ENCODE assay signal across 8 cellular contexts in genomic region chr9:20624201-20625002, GRCh38. TPM values are rescaled to one million over a fixed set of nuclear protein-coding genes. Genes with fewer than 3 reads are reported as not detected.
DNase-seq lines count a peak whose midpoint lies in the region; ATAC-seq and TF ChIP-seq lines count a peak whose summit lies in the region.

No MANE protein-coding gene starts in this region.

- peaks cover 22% of the 10 kb centered on the region for H3K36me3 Mint-ChIP-seq in activated CD8-positive, alpha-beta T cell treated with anti-CD3 and anti-CD28 coated beads, Interleukin-2, amount 10 ng/mL, durations not matched to agents 7 days and 5 days (ENCODE audit: low read depth)
- no peaks in the 10 kb centered on the region for H3K36me3 Mint-ChIP-seq in naive B cell

- H3K9me3 Mint-ChIP-seq in activated CD8-positive, alpha-beta T cell treated with anti-CD3 and anti-CD28 coated beads, Interleukin-2, amount 10 ng/mL, durations not matched to agents 7 days and 5 days (ENCODE audit: insufficient read depth) = no peaks in the 10 kb centered on the region
- peaks cover 0 to 2% (median 0%) of the 10 kb centered on the region in 7 donors for H3K9me3 Mint-ChIP-seq in naive B cell

- 15 to 17% methylated on average over 18 to 21 of the region's 21 CpGs for WGBS in transverse colon (ENCODE audit: low coverage in 1 of 2), 2 donors

- no peak for TF ChIP-seq POLR2A in transverse colon (IDR thresholded peaks at IDR 0.05)

- H3K27me3 Mint-ChIP-seq in activated CD8-positive, alpha-beta T cell treated with anti-CD3 and anti-CD28 coated beads, Interleukin-2, amount 10 ng/mL, durations not matched to agents 7 days and 5 days (ENCODE audit: low read depth) = peaks cover 4% of the 10 kb centered on the region
- peaks cover 0 to 18% (median 9%) of the 10 kb centered on the region in 3 donors for H3K27me3 Mint-ChIP-seq in naive B cell

- H3K36me3 ChIP-seq in transverse colon = no peaks in the 10 kb centered on the region

- TF ChIP-seq EP300 in transverse colon (IDR thresholded peaks at IDR 0.05; ENCODE audit: low read depth) = no peak

- in situ Hi-C loops in transverse colon (cut with MboI; ENCODE audit: low pct_ligation_motif_present in 1 of 4, low pct_unique_long_range_greater_than_20kb in 1 of 4, low sequenced_read_pairs in 3 of 4) = loop anchor here (5.0 to 25.0 kb wide), 8 partner anchors 262 to 712 kb away; no protein-coding TSS in a partner anchor

- TF ChIP-seq CTCF in transverse colon (IDR thresholded peaks at IDR 0.05) = peak; percentile 63 to 79 (median 73)

- peak overlapping the region in 3 of 4 donors; percentile 5 to 80 (median 74) for H3K4me3 ChIP-seq in transverse colon

- CTCF ChIA-PET in activated CD8-positive, alpha-beta T cell treated with anti-CD3 and anti-CD28 coated beads, Interleukin-2, amount 10 ng/mL, durations not matched to agents 7 days and 5 days (lab: Charles Lee) = interaction anchor here (0.7 to 6.6 kb wide), 45 partner anchors 11 to 697 kb away, joined by 3 to 115 read pairs (median 4); partner anchors contain the start of gene FOCAD

- peak; percentile 23 for ATAC-seq in HG02885 (IDR thresholded peaks at IDR 0.05; ENCODE audit: poor library complexity, unreplicated experiment)
- ATAC-seq in activated CD8-positive, alpha-beta T cell treated with anti-CD3 and anti-CD28 coated beads, Interleukin-2, amount 10 ng/mL, durations not matched to agents 7 days and 5 days = no peak
- ATAC-seq in naive B cell (ENCODE audit: low read depth in 2 of 2) = no peak

- peak overlapping the region; percentile 94 for H3K27ac Mint-ChIP-seq in activated CD8-positive, alpha-beta T cell treated with anti-CD3 and anti-CD28 coated beads, Interleukin-2, amount 10 ng/mL, durations not matched to agents 7 days and 5 days
- H3K27ac Mint-ChIP-seq in naive B cell = peak overlapping the region in 5 of 6 donors; percentile 4 to 94 (median 64)

- H3K9me3 ChIP-seq in transverse colon = no peaks in the 10 kb centered on the region

- H3K4me1 Mint-ChIP-seq in activated CD8-positive, alpha-beta T cell treated with anti-CD3 and anti-CD28 coated beads, Interleukin-2, amount 10 ng/mL, durations not matched to agents 7 days and 5 days (ENCODE audit: low read depth) = peaks cover 21% of the 10 kb centered on the region
- peaks cover 32 to 45% (median 32%) of the 10 kb centered on the region in 3 donors for H3K4me1 Mint-ChIP-seq in naive B cell

- peak overlapping the region; percentile 94 for H3K4me3 Mint-ChIP-seq in activated CD8-positive, alpha-beta T cell treated with anti-CD3 and anti-CD28 coated beads, Interleukin-2, amount 10 ng/mL, durations not matched to agents 7 days and 5 days
- H3K4me3 Mint-ChIP-seq in naive B cell = peak overlapping the region; percentile 85 to 99 (median 94)

- POLR2A ChIA-PET in activated CD8-positive, alpha-beta T cell treated with anti-CD3 and anti-CD28 coated beads, Interleukin-2, amount 10 ng/mL, durations not matched to agents 7 days and 5 days (lab: Charles Lee) = interaction anchor here (0.6 to 1.2 kb wide), 5 partner anchors 59 to 697 kb away, joined by 3 to 6 read pairs (median 3); partner anchors contain the start of gene FOCAD

- H3K4me1 ChIP-seq in transverse colon = peaks cover 0 to 24% (median 13%) of the 10 kb centered on the region in 4 donors

- H3K27ac ChIP-seq in transverse colon = peak overlapping the region; percentile 90 to 98 (median 94)

- intact Hi-C loops in transverse colon (cut with DNase I; ENCODE audit: low total_unique reads) = loop anchor here (5.0 to 10.0 kb wide), 4 partner anchors 58 to 700 kb away; partner anchors contain the start of gene FOCAD

- no peaks in the 10 kb centered on the region for H3K27me3 ChIP-seq in transverse colon

- peak; percentile 12 to 18 for DNase-seq in activated CD4-positive, alpha-beta T cell treated with anti-CD3 and anti-CD28 coated beads for 24 hours (ENCODE audit: low read depth in 2 of 2)
- no peak for DNase-seq in activated CD4-positive, alpha-beta T cell treated with anti-CD3 and anti-CD28 coated beads for 1 hour
- DNase-seq in NCI-H345 (lab: John Stamatoyannopoulos, UW) (peak; percentile 88), fibroblast of gingiva (ENCODE audit: low read depth) (peak; percentile 67), naive B cell (peak; percentile 29), transverse colon (peak; percentile 65)
- DNase-seq in activated CD8-positive, alpha-beta T cell treated with anti-CD3 and anti-CD28 coated beads, Interleukin-2, amount 10 ng/mL, durations not matched to agents 7 days and 5 days = peak; percentile 69

RNA-seq across cellular contexts. Expression of gene MLLT3, which starts 2.1 kb away (rescaled TPM):
- total RNA-seq in activated CD8-positive, alpha-beta T cell treated with anti-CD3 and anti-CD28 coated beads, Interleukin-2, amount 10 ng/mL, durations not matched to agents 7 days and 5 days = 100 to 1,000 TPM; 112 to 114 TPM
- polyA plus RNA-seq in naive B cell (ENCODE audit: low read depth in 6 of 6) = 10 to 100 TPM in 1 of 6 donors, 1 to 10 TPM in 5; 3.2 to 11.6 (median 5.7) TPM
- total RNA-seq in transverse colon = 10 to 100 TPM in 3 of 4 donors, 1 to 10 TPM in 1; 9.4 to 38.2 (median 30.2) TPM

RNA-seq across cellular contexts. Expression of gene FOCAD, which starts 59.7 kb away (rescaled TPM):
- 10 to 100 TPM; 31.5 to 32.8 TPM for total RNA-seq in activated CD8-positive, alpha-beta T cell treated with anti-CD3 and anti-CD28 coated beads, Interleukin-2, amount 10 ng/mL, durations not matched to agents 7 days and 5 days
- 1 to 10 TPM; 3.0 to 9.2 (median 5.5) TPM for polyA plus RNA-seq in naive B cell (ENCODE audit: low read depth in 6 of 6)
- total RNA-seq in transverse colon = 10 to 100 TPM in 3 of 4 donors, 1 to 10 TPM in 1; 7.8 to 41.2 (median 32.0) TPM
